Comparison of ENCODE assay signal across 8 cellular contexts in genomic region chr5:132463808-132464154, GRCh38. TPM values are rescaled to one million over a fixed set of nuclear protein-coding genes. Genes with fewer than 3 reads are reported as not detected.
DNase-seq lines count a peak whose midpoint lies in the region; ATAC-seq and TF ChIP-seq lines count a peak whose summit lies in the region.

No MANE protein-coding gene starts in this region.

- H3K27me3 Mint-ChIP-seq in activated naive CD4-positive, alpha-beta T cell treated with anti-CD3 and anti-CD28 coated beads for 36 hours (ENCODE audit: low read depth): no peaks in the 10 kb centered on the region
- no peaks in the 10 kb centered on the region for H3K27me3 Mint-ChIP-seq in type B pancreatic cell

- peaks cover 73% of the 10 kb centered on the region for H3K4me1 Mint-ChIP-seq in activated naive CD4-positive, alpha-beta T cell treated with anti-CD3 and anti-CD28 coated beads for 36 hours (ENCODE audit: low read depth)
- H3K4me1 Mint-ChIP-seq in type B pancreatic cell (ENCODE audit: unreplicated experiment): peaks cover 38% of the 10 kb centered on the region

- no peak for ATAC-seq in HG03139 (IDR thresholded peaks at IDR 0.05; ENCODE audit: unreplicated experiment)

- H3K27me3 ChIP-seq in ascending aorta: no peaks in the 10 kb centered on the region

- peak overlapping the region; percentile 42 for H3K27ac Mint-ChIP-seq in activated naive CD4-positive, alpha-beta T cell treated with anti-CD3 and anti-CD28 coated beads for 36 hours
- peak overlapping the region; percentile 69 for H3K27ac Mint-ChIP-seq in type B pancreatic cell

- CTCF ChIA-PET in activated naive CD4-positive, alpha-beta T cell treated with anti-CD3 and anti-CD28 coated beads for 36 hours (lab: Charles Lee): interaction anchor here (0.8 to 4.2 kb wide), 11 partner anchors 10 to 77 kb away, joined by 3 to 37 read pairs (median 7); no protein-coding TSS in a partner anchor

- peaks cover 0 to 11% of the 10 kb centered on the region in 2 donors for H3K4me1 ChIP-seq in ascending aorta

- H3K36me3 ChIP-seq in ascending aorta: peaks cover 0 to 15% of the 10 kb centered on the region in 2 donors

- peak; percentile 22 for DNase-seq in activated naive CD4-positive, alpha-beta T cell treated with anti-CD3 and anti-CD28 coated beads for 36 hours
- no peak for DNase-seq in activated naive CD4-positive, alpha-beta T cell (lab: John Stamatoyannopoulos, UW)
- DNase-seq in ascending aorta (ENCODE audit: low spot score in 2 of 2): no peak
- peak; percentile 0 for DNase-seq in mesenteric fat pad (ENCODE audit: low spot score)
- no peak for DNase-seq in type B pancreatic cell (ENCODE audit: extremely low spot score, unreplicated experiment)
- no peak for DNase-seq in head of caudate nucleus
- no peak for DNase-seq in T1000 (lab: John Stamatoyannopoulos, UW)

- peak overlapping the region; percentile 32 to 44 for H3K27ac ChIP-seq in ascending aorta

- H3K4me3 ChIP-seq in ascending aorta: peak overlapping the region in 1 of 2 donors; percentile 33

- TF ChIP-seq CTCF in ascending aorta (IDR thresholded peaks at IDR 0.05) (no peak), type B pancreatic cell (conservative IDR thresholded peaks at IDR 0.05) (no peak)

- H3K9me3 Mint-ChIP-seq in activated naive CD4-positive, alpha-beta T cell treated with anti-CD3 and anti-CD28 coated beads for 36 hours: no peaks in the 10 kb centered on the region
- H3K9me3 Mint-ChIP-seq in type B pancreatic cell: no peaks in the 10 kb centered on the region

- no peaks in the 10 kb centered on the region for H3K9me3 ChIP-seq in ascending aorta

- H3K36me3 Mint-ChIP-seq in activated naive CD4-positive, alpha-beta T cell treated with anti-CD3 and anti-CD28 coated beads for 36 hours (ENCODE audit: low read depth): peaks cover 28% of the 10 kb centered on the region
- H3K36me3 Mint-ChIP-seq in type B pancreatic cell: peaks cover 3% of the 10 kb centered on the region

- intact Hi-C loops in activated naive CD4-positive, alpha-beta T cell treated with anti-CD3 and anti-CD28 coated beads for 36 hours (cut with micrococcal nuclease): loop anchor here (1.0 kb wide), 2 partner anchors 26 to 52 kb away; no protein-coding TSS in a partner anchor
- intact Hi-C loops in ascending aorta (cut with DNase I): no loop called here
- intact Hi-C loops in head of caudate nucleus (cut with DNase I): no loop called here

- peak overlapping the region; percentile 19 for H3K4me3 Mint-ChIP-seq in activated naive CD4-positive, alpha-beta T cell treated with anti-CD3 and anti-CD28 coated beads for 36 hours
- no peak overlapping the region for H3K4me3 Mint-ChIP-seq in type B pancreatic cell

RNA-seq across cellular contexts. Expression of gene IRF1, which starts 26.8 kb away (rescaled TPM):
- 10 to 100 TPM; 84.3 to 88.4 TPM for total RNA-seq in activated naive CD4-positive, alpha-beta T cell treated with anti-CD3 and anti-CD28 coated beads for 36 hours
- total RNA-seq in ascending aorta (57.7 TPM), mesenteric fat pad (61.1 TPM), type B pancreatic cell (ENCODE audit: low replicate concordance) (50.1 and 77.4 TPM in 2 replicates)

Comparison
In these comparisons a context has a peak if more than half of its experiments do, and no peak if none do; other contexts are left out.
1. DNase-seq: peak in activated naive CD4-positive, alpha-beta T cell treated with anti-CD3 and anti-CD28 coated beads for 36 hours (single experiment) and mesenteric fat pad (single experiment); none in activated naive CD4-positive, alpha-beta T cell (0 of 4), ascending aorta (0 of 2), type B pancreatic cell (single experiment), head of caudate nucleus (0 of 42) and T1000 (single experiment).